Comparison of ENCODE assay signal across 1 cellular context in genomic region chr5:140111043-140111858, GRCh38.
TF ChIP-seq lines count a peak whose summit lies in the region.

No MANE protein-coding gene starts in this region.

TF ChIP-seq in HEK293, 187 proteins besides CTCF, POLR2A, EP300 and RAD21 (continued from another document):
- TF ChIP-seq ZNF26 (tag by site-specific recombination; IDR thresholded peaks at IDR 0.05) = no peak
- TF ChIP-seq HOXD13 (CRISPR knock-in tag; IDR thresholded peaks at IDR 0.05; ENCODE audit: borderline replicate concordance) = no peak
- TF ChIP-seq MEIS1 (CRISPR knock-in tag; IDR thresholded peaks at IDR 0.05; ENCODE audit: borderline replicate concordance) = no peak
- no peak for TF ChIP-seq SALL2 (tag by site-specific recombination; IDR thresholded peaks at IDR 0.05; ENCODE audit: borderline replicate concordance)
- TF ChIP-seq INSM2 (tag by site-specific recombination; IDR thresholded peaks at IDR 0.05) = no peak
- no peak for TF ChIP-seq ZNF24 (tag by site-specific recombination; IDR thresholded peaks at IDR 0.05)
- no peak for TF ChIP-seq EGR2 (tag by site-specific recombination; IDR thresholded peaks at IDR 0.05; ENCODE audit: low read depth)
- TF ChIP-seq, protein P1, sequence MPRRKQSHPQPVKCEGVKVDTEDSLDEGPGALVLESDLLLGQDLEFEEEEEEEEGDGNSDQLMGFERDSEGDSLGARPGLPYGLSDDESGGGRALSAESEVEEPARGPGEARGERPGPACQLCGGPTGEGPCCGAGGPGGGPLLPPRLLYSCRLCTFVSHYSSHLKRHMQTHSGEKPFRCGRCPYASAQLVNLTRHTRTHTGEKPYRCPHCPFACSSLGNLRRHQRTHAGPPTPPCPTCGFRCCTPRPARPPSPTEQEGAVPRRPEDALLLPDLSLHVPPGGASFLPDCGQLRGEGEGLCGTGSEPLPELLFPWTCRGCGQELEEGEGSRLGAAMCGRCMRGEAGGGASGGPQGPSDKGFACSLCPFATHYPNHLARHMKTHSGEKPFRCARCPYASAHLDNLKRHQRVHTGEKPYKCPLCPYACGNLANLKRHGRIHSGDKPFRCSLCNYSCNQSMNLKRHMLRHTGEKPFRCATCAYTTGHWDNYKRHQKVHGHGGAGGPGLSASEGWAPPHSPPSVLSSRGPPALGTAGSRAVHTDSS (tag by site-specific recombination; IDR thresholded peaks at IDR 0.05) = no peak
- TF ChIP-seq ZFP41 (tag by site-specific recombination; IDR thresholded peaks at IDR 0.05; ENCODE audit: borderline replicate concordance) = no peak
- no peak for TF ChIP-seq ZBTB6 (tag by site-specific recombination; IDR thresholded peaks at IDR 0.05)
- TF ChIP-seq ZFP3 (tag by site-specific recombination; IDR thresholded peaks at IDR 0.05; ENCODE audit: low read depth) = no peak
- no peak for TF ChIP-seq ZNF561 (tag by site-specific recombination; IDR thresholded peaks at IDR 0.05; ENCODE audit: borderline replicate concordance)
- TF ChIP-seq ZSCAN23 (tag by site-specific recombination; IDR thresholded peaks at IDR 0.05) = no peak
- TF ChIP-seq ZNF433 (tag by site-specific recombination; IDR thresholded peaks at IDR 0.05; ENCODE audit: low read depth) = no peak
- TF ChIP-seq ZNF449 (tag by site-specific recombination; IDR thresholded peaks at IDR 0.05) = no peak
- TF ChIP-seq KLF17 (tag by site-specific recombination; IDR thresholded peaks at IDR 0.05) = peak; percentile 15; the same call in 1 of the 2 replicates
- TF ChIP-seq ZNF529 (tag by site-specific recombination; IDR thresholded peaks at IDR 0.05; ENCODE audit: insufficient replicate concordance) = no peak
- no peak for TF ChIP-seq ZNF202 (tag by site-specific recombination; IDR thresholded peaks at IDR 0.05; ENCODE audit: borderline replicate concordance)
- TF ChIP-seq ZNF280C (tag by site-specific recombination; IDR thresholded peaks at IDR 0.05) = no peak
- TF ChIP-seq ZXDB (tag by site-specific recombination; IDR thresholded peaks at IDR 0.05) = 0 out of 2 replicates have a peak, but pooled peaks have one; percentile 26
- TF ChIP-seq ZNF157 (tag by site-specific recombination; IDR thresholded peaks at IDR 0.05) = no peak
- no peak for TF ChIP-seq ZNF311 (tag by site-specific recombination; IDR thresholded peaks at IDR 0.05; ENCODE audit: borderline replicate concordance)
- TF ChIP-seq, protein P2, sequence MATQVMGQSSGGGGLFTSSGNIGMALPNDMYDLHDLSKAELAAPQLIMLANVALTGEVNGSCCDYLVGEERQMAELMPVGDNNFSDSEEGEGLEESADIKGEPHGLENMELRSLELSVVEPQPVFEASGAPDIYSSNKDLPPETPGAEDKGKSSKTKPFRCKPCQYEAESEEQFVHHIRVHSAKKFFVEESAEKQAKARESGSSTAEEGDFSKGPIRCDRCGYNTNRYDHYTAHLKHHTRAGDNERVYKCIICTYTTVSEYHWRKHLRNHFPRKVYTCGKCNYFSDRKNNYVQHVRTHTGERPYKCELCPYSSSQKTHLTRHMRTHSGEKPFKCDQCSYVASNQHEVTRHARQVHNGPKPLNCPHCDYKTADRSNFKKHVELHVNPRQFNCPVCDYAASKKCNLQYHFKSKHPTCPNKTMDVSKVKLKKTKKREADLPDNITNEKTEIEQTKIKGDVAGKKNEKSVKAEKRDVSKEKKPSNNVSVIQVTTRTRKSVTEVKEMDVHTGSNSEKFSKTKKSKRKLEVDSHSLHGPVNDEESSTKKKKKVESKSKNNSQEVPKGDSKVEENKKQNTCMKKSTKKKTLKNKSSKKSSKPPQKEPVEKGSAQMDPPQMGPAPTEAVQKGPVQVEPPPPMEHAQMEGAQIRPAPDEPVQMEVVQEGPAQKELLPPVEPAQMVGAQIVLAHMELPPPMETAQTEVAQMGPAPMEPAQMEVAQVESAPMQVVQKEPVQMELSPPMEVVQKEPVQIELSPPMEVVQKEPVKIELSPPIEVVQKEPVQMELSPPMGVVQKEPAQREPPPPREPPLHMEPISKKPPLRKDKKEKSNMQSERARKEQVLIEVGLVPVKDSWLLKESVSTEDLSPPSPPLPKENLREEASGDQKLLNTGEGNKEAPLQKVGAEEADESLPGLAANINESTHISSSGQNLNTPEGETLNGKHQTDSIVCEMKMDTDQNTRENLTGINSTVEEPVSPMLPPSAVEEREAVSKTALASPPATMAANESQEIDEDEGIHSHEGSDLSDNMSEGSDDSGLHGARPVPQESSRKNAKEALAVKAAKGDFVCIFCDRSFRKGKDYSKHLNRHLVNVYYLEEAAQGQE (tag by site-specific recombination; IDR thresholded peaks at IDR 0.05) = peak; percentile 84
- no peak for TF ChIP-seq PRDM4 (tag by site-specific recombination; IDR thresholded peaks at IDR 0.05)
- TF ChIP-seq SETDB1 (IDR thresholded peaks at IDR 0.05; ENCODE audit: insufficient read length, low read length) = no peak
- peak; percentile 37; the same call in 1 of the 2 replicates for TF ChIP-seq ZBTB48 (tag by site-specific recombination; IDR thresholded peaks at IDR 0.05)
- no peak for TF ChIP-seq ZNF132 (tag by site-specific recombination; IDR thresholded peaks at IDR 0.05; ENCODE audit: borderline replicate concordance)
- no peak for TF ChIP-seq TCF7L2 (IDR thresholded peaks at IDR 0.05; ENCODE audit: borderline replicate concordance, low read depth, low read length)
- TF ChIP-seq ZNF707 (tag by site-specific recombination; IDR thresholded peaks at IDR 0.05) = no peak
- TF ChIP-seq GLIS2 (tag by site-specific recombination; IDR thresholded peaks at IDR 0.05) = no peak
- no peak for TF ChIP-seq ZNF140 (tag by site-specific recombination; IDR thresholded peaks at IDR 0.05)
- TF ChIP-seq SCRT1 (tag by site-specific recombination; IDR thresholded peaks at IDR 0.05; ENCODE audit: borderline replicate concordance) = no peak
- no peak for TF ChIP-seq ZNF121 (tag by site-specific recombination; IDR thresholded peaks at IDR 0.05)
- TF ChIP-seq ZNF473 (tag by site-specific recombination; IDR thresholded peaks at IDR 0.05) = no peak
- no peak for TF ChIP-seq FEZF1 (tag by site-specific recombination; IDR thresholded peaks at IDR 0.05)
